23 cellular contexts compared by ENCODE assay signal in the genomic region with DNA sequence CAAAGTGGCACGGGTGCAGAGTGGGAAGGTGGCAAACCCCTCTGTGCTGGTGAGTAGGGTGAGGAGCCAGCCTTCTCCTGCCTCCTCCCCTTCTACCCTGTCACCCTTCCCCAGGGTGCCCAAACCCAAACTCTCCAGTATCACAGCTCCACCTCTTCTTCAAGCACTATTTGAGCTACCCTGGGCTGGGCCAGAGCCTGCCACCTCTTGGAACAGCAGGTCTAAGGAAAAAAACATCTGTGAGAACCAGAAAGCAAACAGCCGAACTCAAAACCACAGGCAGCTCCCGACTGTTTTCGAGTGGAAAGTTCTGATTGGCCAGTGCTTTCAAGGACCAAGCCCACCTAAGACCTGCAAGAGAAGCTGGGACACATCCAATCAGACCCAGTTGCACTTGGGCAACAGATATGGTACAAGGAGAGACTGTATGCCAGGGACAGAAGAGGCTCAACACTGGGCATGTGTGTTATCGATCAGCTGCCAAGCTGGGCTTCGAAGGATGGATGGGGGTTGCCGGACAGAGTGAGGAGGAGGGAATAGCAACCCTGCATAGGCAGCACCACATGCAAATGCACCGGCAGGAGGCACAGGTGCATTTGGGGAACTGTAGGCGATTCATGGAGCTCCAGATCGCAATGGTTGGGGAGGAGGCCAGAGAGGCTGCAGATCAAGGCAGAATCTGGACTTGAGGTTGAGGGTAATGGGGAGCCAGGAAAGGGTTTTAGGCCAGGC. TPM values are rescaled to one million over a fixed set of nuclear protein-coding genes. Genes with fewer than 3 reads are reported as not detected.
"Had no signal": no experiment of that assay in that cellular context is flagged by ENCODE, and none has a peak within 500 bp of the region (broad histone marks: within the 10 kb centered on the region; RNA-seq: fewer than 3 reads in every experiment).

No MANE protein-coding gene starts in this region.

- ATAC-seq: esophagus mucosa; gastroesophageal sphincter; left cardiac atrium; natural killer cell treated with Interleukin-12 subunit alpha and Interleukin-12 subunit beta and Interleukin-15 and Interleukin-18, amount 100 ng/mL, for 72 hours; sciatic nerve had no signal

- H3K9me3 ChIP-seq: gastroesophageal sphincter, left ventricle myocardium inferior, stomach, thoracic aorta, transverse colon had no signal

- H3K36me3 ChIP-seq: gastroesophageal sphincter, left ventricle myocardium inferior, stomach, thoracic aorta, transverse colon had no signal

- H3K27me3 ChIP-seq: gastroesophageal sphincter, stomach, transverse colon had no signal

- H3K4me1 ChIP-seq: gastroesophageal sphincter, left ventricle myocardium inferior, transverse colon had no signal

- H3K27ac Mint-ChIP-seq: natural killer cell treated with Interleukin-12 subunit alpha and Interleukin-12 subunit beta and Interleukin-15 and Interleukin-18, amount 100 ng/mL, for 72 hours had no signal

- H3K9me3 Mint-ChIP-seq: immature natural killer cell; natural killer cell treated with Interleukin-12 subunit alpha and Interleukin-12 subunit beta and Interleukin-15 and Interleukin-18, amount 100 ng/mL, for 72 hours had no signal

- H3K27me3 Mint-ChIP-seq: natural killer cell treated with Interleukin-12 subunit alpha and Interleukin-12 subunit beta and Interleukin-15 and Interleukin-18, amount 100 ng/mL, for 72 hours had no signal

- FAIRE-seq: endometrium, keratinocyte had no signal

- H3K27ac ChIP-seq: gastroesophageal sphincter, left ventricle myocardium inferior, stomach, thoracic aorta, transverse colon had no signal

- H3K36me3 Mint-ChIP-seq: immature natural killer cell; natural killer cell treated with Interleukin-12 subunit alpha and Interleukin-12 subunit beta and Interleukin-15 and Interleukin-18, amount 100 ng/mL, for 72 hours had no signal

- H3K4me3 Mint-ChIP-seq: immature natural killer cell; natural killer cell treated with Interleukin-12 subunit alpha and Interleukin-12 subunit beta and Interleukin-15 and Interleukin-18, amount 100 ng/mL, for 72 hours had no signal

- DNase-seq: cortex of kidney; effector memory CD4-positive, alpha-beta T cell; glutamatergic neuron; immature natural killer cell; left cardiac atrium; left ventricle myocardium inferior; mesenchymal stem cell; midbrain; stimulated activated naive CD4-positive, alpha-beta T cell; stomach; substantia nigra; transverse colon had no signal

- H3K4me3 ChIP-seq: gastroesophageal sphincter, left ventricle myocardium inferior, lung, stomach, thoracic aorta, transverse colon had no signal

- H3K4me1 Mint-ChIP-seq: immature natural killer cell had no signal

RNA-seq across cellular contexts. Expression of gene ACSL6, which starts 19.7 kb away (rescaled TPM):
- total RNA-seq: pulmonary artery endothelial cell had no signal

RNA-seq across cellular contexts. Expression of gene MEIKIN, which starts 46.3 kb away (rescaled TPM):
- total RNA-seq: esophagus mucosa; fibroblast of lung; left cardiac atrium; left ventricle myocardium inferior; lung; natural killer cell treated with Interleukin-12 subunit alpha and Interleukin-12 subunit beta and Interleukin-15 and Interleukin-18, amount 100 ng/mL, for 72 hours; pulmonary artery endothelial cell; sciatic nerve; thoracic aorta; transverse colon; urinary bladder had no signal
- polyA plus RNA-seq: fibroblast of lung, keratinocyte, stomach, urinary bladder had no signal
